Comparison of ENCODE assay signal across 24 cellular contexts in genomic region chr3:107062787-107063186, GRCh38.
A peak's percentile ranks its signal among the peaks of the same experiment; 100 is the strongest.
DNase-seq lines count a peak whose midpoint lies in the region; ATAC-seq and TF ChIP-seq lines count a peak whose summit lies in the region.
"Had no signal": no experiment of that assay in that cellular context is flagged by ENCODE, and none has a peak within 500 bp of the region (broad histone marks: within the 10 kb centered on the region; RNA-seq: fewer than 3 reads in every experiment).

No MANE protein-coding gene starts in this region.

- H2BK15ac ChIP-seq in mesendoderm (replicated peaks; ENCODE audit: low read depth): no peak overlapping the region

- 69% methylated on average over 2 of the region's 2 CpGs for WGBS in HUES64
- WGBS in mesendoderm (ENCODE audit: extremely low coverage, insufficient coverage, low lambda C conversion rate): no CpG with 5 or more reads among the region's 2 CpGs

- no peak overlapping the region for H3K4me2 ChIP-seq in mesendoderm (ENCODE audit: low read length)
- H3K4me2 ChIP-seq: BLaER1 treated with 17β-estradiol and CSF1 and Interleukin-3, amounts not matched to agents 10 nM and 100 nM had no signal

- H3K27me3 ChIP-seq in HUES64 (ENCODE audit: insufficient read depth, low read length) (no peaks in the 10 kb centered on the region), mesendoderm (ENCODE audit: insufficient read depth, low read length, poor library complexity) (no peaks in the 10 kb centered on the region)
- H3K27me3 ChIP-seq: BLaER1 treated with 17β-estradiol and CSF1 and Interleukin-3, amounts not matched to agents 10 nM and 100 nM; gastrocnemius medialis had no signal

- H3K18ac ChIP-seq in mesendoderm (ENCODE audit: low read length): no peak overlapping the region

- H3K27ac ChIP-seq in HUES64 (ENCODE audit: low read depth, low read length) (0 out of 2 replicates have a peak overlapping the region, but pooled peaks have one; percentile 19), mesendoderm (ENCODE audit: low read depth, low read length) (no peak overlapping the region)
- H3K27ac ChIP-seq: BLaER1 treated with 17β-estradiol and CSF1 and Interleukin-3, amounts not matched to agents 10 nM and 100 nM; gastrocnemius medialis; neutrophil had no signal

- H3K79me1 ChIP-seq in mesendoderm (ENCODE audit: low read length): no peaks in the 10 kb centered on the region

- no peaks in the 10 kb centered on the region for H3K36me3 ChIP-seq in HUES64 (ENCODE audit: insufficient read depth, low read length)
- no peaks in the 10 kb centered on the region for H3K36me3 ChIP-seq in mesendoderm (ENCODE audit: control insufficient read depth, insufficient read depth, low read length)
- H3K36me3 ChIP-seq: BLaER1 treated with 17β-estradiol and CSF1 and Interleukin-3, amounts not matched to agents 10 nM and 100 nM; gastrocnemius medialis; neutrophil had no signal

- TF ChIP-seq CTCF in astrocyte of the spinal cord (IDR thresholded peaks at IDR 0.05; ENCODE audit: low read depth, low read length): no peak

- H3K23ac ChIP-seq in mesendoderm (ENCODE audit: low read length): no peak overlapping the region

- in situ Hi-C loops in astrocyte of the spinal cord (cut with HindIII; ENCODE audit: low sequenced_read_pairs): no loop called here

- peaks cover 9% of the 10 kb centered on the region for H3K4me1 Mint-ChIP-seq in stimulated activated naive CD8-positive, alpha-beta T cell treated with anti-CD3 and anti-CD28 coated beads, Interleukin-15, amount 100 ng/mL, for 72 hours

- no peak overlapping the region for H3K9ac ChIP-seq in HUES64 (ENCODE audit: low read depth, low read length)
- H3K9ac ChIP-seq in mesendoderm (ENCODE audit: low read length): no peak overlapping the region
- H3K9ac ChIP-seq: BLaER1 treated with 17β-estradiol and CSF1 and Interleukin-3, amounts not matched to agents 10 nM and 100 nM had no signal

- H2BK5ac ChIP-seq in mesendoderm (ENCODE audit: low read length): no peak overlapping the region

- peak; percentile 30 for DNase-seq in A172 (ENCODE audit: low spot score)
- DNase-seq in astrocyte of the spinal cord (ENCODE audit: low read depth, low spot score): peak; percentile 6
- peak; percentile 84 for DNase-seq in mesendoderm
- DNase-seq in DMS79 treated with DMSO at 0.1 percent for 48 hours (lab: John Stamatoyannopoulos, UW): no peak
- DNase-seq in stimulated activated naive CD8-positive, alpha-beta T cell treated with anti-CD3 and anti-CD28 coated beads, Interleukin-15, amount 100 ng/mL, for 72 hours: no peak
- DNase-seq in activated CD4-positive, alpha-beta T cell treated with anti-CD3 and anti-CD28 coated beads, Interleukin-2, amount 50 U/mL, for 48 hours: no peak
- DNase-seq: 8988T; activated CD4-positive, CD25-positive, alpha-beta regulatory T cell; activated CD8-positive, alpha-beta T cell treated with anti-CD3 and anti-CD28 coated beads for 36 hours; activated naive CD4-positive, alpha-beta T cell treated with anti-CD3 and anti-CD28 coated beads for 36 hours; activated T-cell treated with anti-CD3 and anti-CD28 coated beads, Interleukin-2, amount 50 U/mL, for 24 hours; aorta; gastrocnemius medialis; mucosa of descending colon; NCI-H146; NCI-H2227 treated with DMSO at 0.1 percent for 48 hours; NCI-H82; stimulated activated CD4-positive, alpha-beta T cell treated with anti-CD3 and anti-CD28 coated beads, Interleukin-12 subunit alpha, Interleukin-12 subunit beta, amount 100 ng/mL, for 4 hours had no signal

- H3K27me3 Mint-ChIP-seq in stimulated activated naive CD8-positive, alpha-beta T cell treated with anti-CD3 and anti-CD28 coated beads, Interleukin-15, amount 100 ng/mL, for 72 hours: peaks cover 16% of the 10 kb centered on the region

- H3K79me2 ChIP-seq in mesendoderm (ENCODE audit: control insufficient read depth, insufficient read depth, low read length): no peaks in the 10 kb centered on the region

- no peak overlapping the region for H3K4ac ChIP-seq in mesendoderm (ENCODE audit: low read depth, low read length)

- no peak overlapping the region for H3K56ac ChIP-seq in mesendoderm (ENCODE audit: low read length)

- 0 out of 2 replicates have a peak, but pooled peaks cover 2% of the 10 kb centered on the region for H3K9me3 ChIP-seq in HUES64 (ENCODE audit: insufficient read depth, low read depth, low read length)
- H3K9me3 ChIP-seq: gastrocnemius medialis, mucosa of descending colon, neutrophil had no signal

- H2AK5ac ChIP-seq in mesendoderm (ENCODE audit: low read length): no peak overlapping the region

- H3K27ac Mint-ChIP-seq in stimulated activated naive CD8-positive, alpha-beta T cell treated with anti-CD3 and anti-CD28 coated beads, Interleukin-15, amount 100 ng/mL, for 72 hours: no peak overlapping the region
- H3K27ac Mint-ChIP-seq: activated CD8-positive, alpha-beta T cell treated with anti-CD3 and anti-CD28 coated beads for 36 hours; activated naive CD4-positive, alpha-beta T cell treated with anti-CD3 and anti-CD28 coated beads for 36 hours; activated T-cell treated with anti-CD3 and anti-CD28 coated beads, Interleukin-2, amount 50 U/mL, for 24 hours had no signal

- no peak for ATAC-seq in stimulated activated naive CD8-positive, alpha-beta T cell treated with anti-CD3 and anti-CD28 coated beads, Interleukin-15, amount 100 ng/mL, for 72 hours
- no peak for ATAC-seq in GM19351 (IDR thresholded peaks at IDR 0.05; ENCODE audit: unreplicated experiment)
- ATAC-seq: activated CD8-positive, alpha-beta T cell treated with anti-CD3 and anti-CD28 coated beads for 36 hours; esophagus mucosa; gastrocnemius medialis; mucosa of descending colon; Panc1 had no signal

- H3K4me3 ChIP-seq in HUES64 (ENCODE audit: low read length) (no peak overlapping the region), astrocyte of the spinal cord (ENCODE audit: low read depth, low read length) (no peak overlapping the region), mesendoderm (ENCODE audit: low read length) (no peak overlapping the region)
- H3K4me3 ChIP-seq: BLaER1 treated with 17β-estradiol and CSF1 and Interleukin-3, amounts not matched to agents 10 nM and 100 nM; gastrocnemius medialis; mucosa of descending colon had no signal

- H4K5ac ChIP-seq in mesendoderm (ENCODE audit: low read length): no peak overlapping the region

- no peak overlapping the region for H4K8ac ChIP-seq in mesendoderm (ENCODE audit: low read depth, low read length)

- H2BK120ac ChIP-seq in mesendoderm (ENCODE audit: low read depth, low read length): peak overlapping the region; percentile 24

- H3K4me3 Mint-ChIP-seq in stimulated activated naive CD8-positive, alpha-beta T cell treated with anti-CD3 and anti-CD28 coated beads, Interleukin-15, amount 100 ng/mL, for 72 hours: no peak overlapping the region
- H3K4me3 Mint-ChIP-seq: activated CD8-positive, alpha-beta T cell treated with anti-CD3 and anti-CD28 coated beads for 36 hours; activated naive CD4-positive, alpha-beta T cell treated with anti-CD3 and anti-CD28 coated beads for 36 hours; activated T-cell treated with anti-CD3 and anti-CD28 coated beads, Interleukin-2, amount 50 U/mL, for 24 hours had no signal

- H3K4me1 ChIP-seq in HUES64 (ENCODE audit: insufficient read depth, low read length): peaks cover 28% of the 10 kb centered on the region
- H3K4me1 ChIP-seq in mesendoderm (ENCODE audit: control insufficient read depth, low read depth, low read length): no peaks in the 10 kb centered on the region

- peaks cover 0 to 7% of the 10 kb centered on the region in 2 donors for H3K9me3 Mint-ChIP-seq in stimulated activated naive CD8-positive, alpha-beta T cell treated with anti-CD3 and anti-CD28 coated beads, Interleukin-15, amount 100 ng/mL, for 72 hours
- H3K9me3 Mint-ChIP-seq: activated naive CD4-positive, alpha-beta T cell treated with anti-CD3 and anti-CD28 coated beads for 36 hours; activated T-cell treated with anti-CD3 and anti-CD28 coated beads, Interleukin-2, amount 50 U/mL, for 24 hours had no signal

Comparison
In these comparisons a context has a peak if more than half of its experiments do, and no peak if none do; other contexts are left out.
1. DNase-seq: peak in A172 (single experiment), astrocyte of the spinal cord (single experiment) and mesendoderm (single experiment); none in DMS79 treated with DMSO at 0.1 percent for 48 hours (single experiment), stimulated activated naive CD8-positive, alpha-beta T cell treated with anti-CD3 and anti-CD28 coated beads, Interleukin-15, amount 100 ng/mL, for 72 hours (0 of 2) and activated CD4-positive, alpha-beta T cell treated with anti-CD3 and anti-CD28 coated beads, Interleukin-2, amount 50 U/mL, for 48 hours (0 of 2).